In genomic region chr7:25795824-25796235, GRCh38 we compare ENCODE assay signal across 12 cellular contexts.
DNase-seq lines count a peak whose midpoint lies in the region; TF ChIP-seq lines count a peak whose summit lies in the region.
"Had no signal": no experiment of that assay in that cellular context is flagged by ENCODE, and none has a peak within 500 bp of the region (broad histone marks: within the 10 kb centered on the region; RNA-seq: fewer than 3 reads in every experiment).

No MANE protein-coding gene starts in this region.

- H3K4me3 ChIP-seq in fibroblast of the aortic adventitia (ENCODE audit: low read depth, low read length), result peak overlapping the region; percentile 29
- H3K4me3 ChIP-seq in skeletal muscle cell (ENCODE audit: low read depth, low read length), result no peak overlapping the region

- peaks cover 4% of the 10 kb centered on the region for H3K27me3 Mint-ChIP-seq in nephron progenitor cell (ENCODE audit: low read depth, poor library complexity)

- no peak overlapping the region for H3K27ac Mint-ChIP-seq in nephron progenitor cell
- H3K27ac Mint-ChIP-seq: activated naive CD4-positive, alpha-beta T cell treated with anti-CD3 and anti-CD28 coated beads, Interleukin-2, amount 50 U/mL, for 24 hours; CD4-positive, alpha-beta memory T cell had no signal

- peaks cover 16% of the 10 kb centered on the region for H3K4me1 Mint-ChIP-seq in nephron progenitor cell
- H3K4me1 Mint-ChIP-seq: activated naive CD4-positive, alpha-beta T cell treated with anti-CD3 and anti-CD28 coated beads, Interleukin-2, amount 50 U/mL, for 24 hours; CD4-positive, alpha-beta memory T cell had no signal

- DNase-seq in Daoy (ENCODE audit: low read depth) (peak; percentile 49), OCI-M1 (lab: John Stamatoyannopoulos, UW) (peak; percentile 29), fibroblast of the aortic adventitia (ENCODE audit: low read depth) (peak; percentile 46), skeletal muscle cell (ENCODE audit: low read depth) (peak; percentile 1), germinal center (ENCODE audit: low spot score) (no peak), nephron progenitor cell (no peak), GM20000 (ENCODE audit: low spot score) (no peak)
- DNase-seq in stimulated activated CD4-positive, alpha-beta T cell treated with anti-CD3 and anti-CD28 coated beads, Interleukin-4, amount 100 ng/mL, for 24 hours, result no peak
- DNase-seq: CD4-positive, alpha-beta memory T cell; effector CD4-positive, alpha-beta T cell; NCI-H226 had no signal

- H3K4me3 Mint-ChIP-seq in nephron progenitor cell, result no peak overlapping the region
- H3K4me3 Mint-ChIP-seq: activated naive CD4-positive, alpha-beta T cell treated with anti-CD3 and anti-CD28 coated beads, Interleukin-2, amount 50 U/mL, for 24 hours; CD4-positive, alpha-beta memory T cell had no signal

- TF ChIP-seq CTCF in fibroblast of the aortic adventitia (IDR thresholded peaks at IDR 0.05; ENCODE audit: insufficient read depth, low read length), result no peak
- no peak for TF ChIP-seq CTCF in nephron progenitor cell (IDR thresholded peaks at IDR 0.05)
- TF ChIP-seq CTCF in GM20000 (IDR thresholded peaks at IDR 0.05; ENCODE audit: extremely low read depth, missing control alignments), result no peak

- H3K36me3 Mint-ChIP-seq in nephron progenitor cell (ENCODE audit: low read depth), result peaks cover 5% of the 10 kb centered on the region
- H3K36me3 Mint-ChIP-seq: activated naive CD4-positive, alpha-beta T cell treated with anti-CD3 and anti-CD28 coated beads, Interleukin-2, amount 50 U/mL, for 24 hours; CD4-positive, alpha-beta memory T cell had no signal

- peaks cover 5% of the 10 kb centered on the region for H3K9me3 Mint-ChIP-seq in nephron progenitor cell
- H3K9me3 Mint-ChIP-seq: activated naive CD4-positive, alpha-beta T cell treated with anti-CD3 and anti-CD28 coated beads, Interleukin-2, amount 50 U/mL, for 24 hours; CD4-positive, alpha-beta memory T cell had no signal

Comparison
In these comparisons a context has a peak if more than half of its experiments do, and no peak if none do; other contexts are left out.
1. DNase-seq: peak in Daoy (single experiment), OCI-M1 (single experiment), fibroblast of the aortic adventitia (single experiment) and skeletal muscle cell (single experiment); none in germinal center (single experiment), nephron progenitor cell (single experiment), stimulated activated CD4-positive, alpha-beta T cell treated with anti-CD3 and anti-CD28 coated beads, Interleukin-4, amount 100 ng/mL, for 24 hours (single experiment) and GM20000 (single experiment).